8 cellular contexts compared by ENCODE assay signal in the genomic region with DNA sequence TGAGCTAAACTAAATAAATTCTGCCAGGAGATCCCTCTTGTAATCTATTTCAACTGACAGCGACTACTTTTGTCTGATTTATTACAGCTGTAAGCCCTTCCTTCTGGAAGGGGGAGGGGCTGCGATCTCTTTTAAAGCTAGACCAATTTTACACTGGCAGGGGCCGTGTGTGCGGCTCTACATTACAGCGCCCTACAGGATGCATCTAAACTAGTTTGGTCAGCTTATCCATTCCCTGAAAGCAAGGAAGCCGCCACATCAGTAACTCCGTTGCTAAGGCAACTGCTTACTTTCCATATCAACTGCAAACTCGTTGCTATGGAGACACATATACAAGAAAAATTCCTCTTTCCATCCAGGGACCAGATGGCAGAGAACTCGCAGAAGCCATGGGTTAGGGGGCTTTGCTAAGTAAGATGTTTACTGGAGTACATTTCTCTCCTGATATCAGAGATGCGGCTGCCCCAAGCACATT. TPM values are rescaled to one million over a fixed set of nuclear protein-coding genes. Genes with fewer than 3 reads are reported as not detected.
A peak's percentile ranks its signal among the peaks of the same experiment; 100 is the strongest.
DNase-seq lines count a peak whose midpoint lies in the region; ATAC-seq, FAIRE-seq and TF ChIP-seq lines count a peak whose summit lies in the region.

No MANE protein-coding gene starts in this region.

- H3K36me3 ChIP-seq in GM23248 (ENCODE audit: low read depth) (no peaks in the 10 kb centered on the region), trophoblast cell (ENCODE audit: control insufficient read depth in 1 of 2, insufficient read depth in 2 of 2, low read length in 2 of 2) (peaks cover 2 to 7% of the 10 kb centered on the region in 2 experiments)

- H3K79me1 ChIP-seq in trophoblast cell (ENCODE audit: low read length) = no peaks in the 10 kb centered on the region

- peaks cover 84% of the 10 kb centered on the region for H3K79me2 ChIP-seq in GM23248 (ENCODE audit: insufficient read depth)
- H3K79me2 ChIP-seq in trophoblast cell (ENCODE audit: control insufficient read depth, insufficient read depth, low read length, poor library complexity) = peaks cover 8% of the 10 kb centered on the region

- no peak overlapping the region for H4K8ac ChIP-seq in trophoblast cell (ENCODE audit: low read depth, low read length)

- no peaks in the 10 kb centered on the region for H3K4me1 ChIP-seq in GM23248 (ENCODE audit: insufficient read depth)
- H3K4me1 ChIP-seq in trophoblast cell (ENCODE audit: control insufficient read depth in 1 of 2, insufficient read depth in 2 of 2, low read length in 2 of 2) = peaks cover 0 to 2% of the 10 kb centered on the region in 2 experiments

- TF ChIP-seq CTCF in fibroblast of pulmonary artery (IDR thresholded peaks at IDR 0.05; ENCODE audit: low read length, missing control alignments) = no peak

- H3K9ac ChIP-seq in GM23248 (0 out of 2 replicates have a peak overlapping the region, but pooled peaks have one; percentile 8), trophoblast cell (ENCODE audit: low read length) (no peak overlapping the region)

- H4K20me1 ChIP-seq in GM23248 (ENCODE audit: insufficient read depth) = no peaks in the 10 kb centered on the region

- no peak overlapping the region for H2BK12ac ChIP-seq in trophoblast cell (ENCODE audit: low read length)

- DNase-seq in GM23248 = peak; percentile 80
- DNase-seq in NCI-H82 (lab: John Stamatoyannopoulos, UW) = peak; percentile 92
- peak; percentile 86 for DNase-seq in fibroblast of pulmonary artery (ENCODE audit: low read depth)
- DNase-seq in trophoblast cell = peak; percentile 31 to 90
- DNase-seq in GM12891 (ENCODE audit: insufficient read length, low spot score) = no peak
- no peak for DNase-seq in HuH-7.5 (ENCODE audit: low spot score)

- no peak overlapping the region for H4K91ac ChIP-seq in trophoblast cell (ENCODE audit: low read depth, low read length)

- H3K18ac ChIP-seq in trophoblast cell (ENCODE audit: low read length) = no peak overlapping the region

- no peak overlapping the region for H2BK5ac ChIP-seq in trophoblast cell (ENCODE audit: low read depth, low read length, poor library complexity)

- in situ Hi-C loops in GM23248 (cut with MboI) = loop anchor here (25.0 kb wide), 1 partner anchor 362 kb away; no protein-coding TSS in a partner anchor

- 38 to 42% methylated on average over 10 of the region's 10 CpGs for WGBS in GM23248 (ENCODE audit: low coverage in 1 of 2, low lambda C conversion rate in 2 of 2, missing lambda C conversion rate in 2 of 2), 2 experiments
- WGBS in trophoblast cell (ENCODE audit: extremely low coverage, insufficient coverage, insufficient read length) = no CpG with 5 or more reads among the region's 10 CpGs

- H2AFZ ChIP-seq in GM23248 = no peak overlapping the region
- no peak overlapping the region for H2AFZ ChIP-seq in trophoblast cell (ENCODE audit: insufficient read depth, low read length, poor library complexity)

- no peak overlapping the region for H2BK120ac ChIP-seq in trophoblast cell (ENCODE audit: insufficient read depth, low read length, poor library complexity)

- ATAC-seq in GM19455 (IDR thresholded peaks at IDR 0.05; ENCODE audit: unreplicated experiment) (no peak), HG03432 (IDR thresholded peaks at IDR 0.05; ENCODE audit: unreplicated experiment) (no peak)

- H3K4ac ChIP-seq in trophoblast cell (ENCODE audit: low read depth, low read length) = no peak overlapping the region

- no peak for FAIRE-seq in GM12891 (lab: Jason Lieb, UNC)

- no peak overlapping the region for H3K23ac ChIP-seq in trophoblast cell (ENCODE audit: low read length)

- H3K9me3 ChIP-seq in GM23248 (ENCODE audit: low read depth) = no peaks in the 10 kb centered on the region
- no peaks in the 10 kb centered on the region for H3K9me3 ChIP-seq in trophoblast cell (ENCODE audit: insufficient read depth, low read depth, low read length)

- no peak overlapping the region for H3K27ac ChIP-seq in GM23248
- no peak overlapping the region for H3K27ac ChIP-seq in trophoblast cell (ENCODE audit: low read depth, low read length)

- no peak overlapping the region for H4K12ac ChIP-seq in trophoblast cell (ENCODE audit: low read depth, low read length)

- H2AK5ac ChIP-seq in trophoblast cell (ENCODE audit: low read length) = no peak overlapping the region

- no peak overlapping the region for H3K14ac ChIP-seq in trophoblast cell (ENCODE audit: low read length)

- TF ChIP-seq POLR2A in GM12891 (IDR thresholded peaks at IDR 0.05; ENCODE audit: low read depth, low read length) = no peak

- H3F3A ChIP-seq in GM23248 (ENCODE audit: insufficient read depth) = no peaks in the 10 kb centered on the region

- no peaks in the 10 kb centered on the region for H3K9me2 ChIP-seq in GM23248 (ENCODE audit: insufficient read depth)

- H3K4me2 ChIP-seq in GM23248 (ENCODE audit: unreplicated experiment) (no peak overlapping the region), trophoblast cell (ENCODE audit: low read length) (no peak overlapping the region)

- no peak overlapping the region for H3K4me3 ChIP-seq in GM23248
- H3K4me3 ChIP-seq in fibroblast of pulmonary artery (replicated peaks; ENCODE audit: low read depth, low read length) = no peak overlapping the region
- no peak overlapping the region for H3K4me3 ChIP-seq in trophoblast cell (ENCODE audit: low read depth, low read length)

- H3K27me3 ChIP-seq in GM23248 (replicated peaks; ENCODE audit: insufficient read depth) (no peaks in the 10 kb centered on the region), trophoblast cell (ENCODE audit: insufficient read depth, low read length) (no peaks in the 10 kb centered on the region)

TF ChIP-seq in GM12891, 5 proteins besides CTCF, POLR2A, EP300 and RAD21:
- TF ChIP-seq TAF1 (IDR thresholded peaks at IDR 0.05; ENCODE audit: low read depth, low read length) (no peak), PAX5 (IDR thresholded peaks at IDR 0.05; ENCODE audit: insufficient read depth, low read length, severe bottlenecking) (no peak), POLR2AphosphoS5 (IDR thresholded peaks at IDR 0.05; ENCODE audit: low read depth, low read length) (no peak), SPI1 (IDR thresholded peaks at IDR 0.05; ENCODE audit: low read depth, low read length) (no peak), POU2F2 (IDR thresholded peaks at IDR 0.05; ENCODE audit: low read depth, low read length) (no peak)
TF ChIP-seq in GM12891: peak in this region for 0.

RNA-seq across cellular contexts. Expression of a gene that starts 17.4 kb away (rescaled TPM):
- 15.9 and 18.6 TPM in 2 replicates for total RNA-seq in GM23248 (2014; rRNA removed; shearing (Covaris generic))
- polyA plus RNA-seq in GM23248 (2016; fragmentation: Nextera tagmentation; extraction: Ambion mirVana) = 18.6 and 19.0 TPM in 2 replicates
- polyA plus RNA-seq in trophoblast cell (2013) = 55.1 and 55.6 TPM in 2 replicates
- polyA plus RNA-seq in GM12891 (2012; ENCODE audit: low read depth, missing spikeins) = 15.4 TPM

Comparison
In these comparisons a context has a peak if more than half of its experiments do, and no peak if none do; other contexts are left out.
1. DNase-seq: peak in GM23248 (single experiment), NCI-H82 (single experiment), fibroblast of pulmonary artery (single experiment) and trophoblast cell (2 of 2); none in GM12891 (single experiment) and HuH-7.5 (single experiment).